ENCODE assay signal across 11 cellular contexts in genomic region chr20:17562804-17563305, GRCh38. TPM values are rescaled to one million over a fixed set of nuclear protein-coding genes. Genes with fewer than 3 reads are reported as not detected.
DNase-seq lines count a peak whose midpoint lies in the region; ATAC-seq and TF ChIP-seq lines count a peak whose summit lies in the region.
"Had no signal": no experiment of that assay in that cellular context is flagged by ENCODE, and none has a peak within 500 bp of the region (broad histone marks: within the 10 kb centered on the region; RNA-seq: fewer than 3 reads in every experiment).

No MANE protein-coding gene starts in this region.

- no peaks in the 10 kb centered on the region for H4K20me1 ChIP-seq in fibroblast of lung (ENCODE audit: control insufficient read depth, extremely low read depth, insufficient read depth, low read length)

- H3K4me2 ChIP-seq in fibroblast of lung (ENCODE audit: extremely low read depth, insufficient read depth, low read length), result no peak overlapping the region

- CTCF ChIA-PET in BJ (lab: Yijun Ruan, JAX), result no interaction called here

- no peak for TF ChIP-seq CTCF in BJ (IDR thresholded peaks at IDR 0.05; ENCODE audit: insufficient read depth, low read depth, low read length)
- TF ChIP-seq CTCF in fibroblast of lung (conservative IDR thresholded peaks at IDR 0.05 in 1 of 2, IDR thresholded peaks at IDR 0.05 in 1 of 2; ENCODE audit: low read depth in 1 of 2, low read length in 2 of 2), result no peak
- no peak for TF ChIP-seq CTCF in nephron (IDR thresholded peaks at IDR 0.05; ENCODE audit: unreplicated experiment in 3 of 3)
- no peak for TF ChIP-seq CTCF in mucosa of descending colon (IDR thresholded peaks at IDR 0.05)

- peaks cover 18% of the 10 kb centered on the region for H3K4me1 Mint-ChIP-seq in nephron

- H3K79me2 ChIP-seq in fibroblast of lung (ENCODE audit: control insufficient read depth, insufficient read depth, low read length), result no peaks in the 10 kb centered on the region

- intact Hi-C loops in mucosa of descending colon (cut with DNase I, micrococcal nuclease), result no loop called here

- ATAC-seq in HG03097 (IDR thresholded peaks at IDR 0.05; ENCODE audit: low FRiP score, unreplicated experiment) (no peak), mucosa of descending colon (no peak), HG02970 (IDR thresholded peaks at IDR 0.05; ENCODE audit: low FRiP score, unreplicated experiment) (no peak)

- H3K4me1 ChIP-seq in SJSA1 (replicated peaks), result peaks cover 79% of the 10 kb centered on the region
- peaks cover 9% of the 10 kb centered on the region for H3K4me1 ChIP-seq in fibroblast of lung (ENCODE audit: control insufficient read depth, extremely low read depth, insufficient read depth, low read length)
- H3K4me1 ChIP-seq in mucosa of descending colon (ENCODE audit: low read depth), result peaks cover 16% of the 10 kb centered on the region

- H3K9me3 Mint-ChIP-seq in nephron, result no peaks in the 10 kb centered on the region

- H3K36me3 ChIP-seq in BJ (ENCODE audit: control insufficient read depth, insufficient read depth, low read length) (no peaks in the 10 kb centered on the region), SJSA1 (no peaks in the 10 kb centered on the region), fibroblast of lung (ENCODE audit: control insufficient read depth, insufficient read depth, low read length) (no peaks in the 10 kb centered on the region), mucosa of descending colon (ENCODE audit: low read depth) (no peaks in the 10 kb centered on the region)

- in situ Hi-C loops in KBM-7 (cut with MboI; ENCODE audit: low pct_unique_long_range_greater_than_20kb, low sequenced_read_pairs), result no loop called here

- H3K4me3 Mint-ChIP-seq in nephron, result no peak overlapping the region

- H3K9ac ChIP-seq in fibroblast of lung (ENCODE audit: insufficient read depth, low read length), result no peak overlapping the region

- H2AFZ ChIP-seq in fibroblast of lung (ENCODE audit: low read length), result no peak overlapping the region

- H3K4me3 ChIP-seq in BJ (ENCODE audit: low read depth, low read length), result no peak overlapping the region
- no peak overlapping the region for H3K4me3 ChIP-seq in SJSA1
- H3K4me3 ChIP-seq in fibroblast of lung (replicated peaks in 1 of 4; ENCODE audit: control extremely low read depth in 1 of 4, insufficient read depth in 1 of 4, low read depth in 3 of 4, low read length in 4 of 4), result no peak overlapping the region
- H3K4me3 ChIP-seq in mucosa of descending colon, result no peak overlapping the region

- H3K36me3 Mint-ChIP-seq in nephron (ENCODE audit: low read depth), result no peaks in the 10 kb centered on the region

- no peaks in the 10 kb centered on the region for H3K27me3 ChIP-seq in BJ (ENCODE audit: control insufficient read depth, insufficient read depth, low read length)
- no peaks in the 10 kb centered on the region for H3K27me3 ChIP-seq in SJSA1 (replicated peaks)
- no peaks in the 10 kb centered on the region for H3K27me3 ChIP-seq in fibroblast of lung (ENCODE audit: control insufficient read depth, insufficient read depth, low read length)

- peak overlapping the region; percentile 55 to 79 (median 70) for H3K27ac Mint-ChIP-seq in nephron

- DNase-seq in BJ (ENCODE audit: low read depth) (peak; percentile 53), SJSA1 (ENCODE audit: low read depth in 1 of 2, low spot score in 2 of 2) (peak; percentile 79 to 84), fibroblast of lung (ENCODE audit: low read depth in 2 of 2) (peak; percentile 84 to 95), mucosa of descending colon (no peak), KBM-7 (no peak)
- DNase-seq: activated T-cell treated with anti-CD3 and anti-CD28 coated beads for 4 hours, H7, T-helper 1 cell had no signal

- H3K9me3 ChIP-seq in SJSA1 (replicated peaks) (no peaks in the 10 kb centered on the region), fibroblast of lung (ENCODE audit: control insufficient read depth, insufficient read depth, low read depth, low read length) (no peaks in the 10 kb centered on the region), mucosa of descending colon (no peaks in the 10 kb centered on the region)

- H3K27ac ChIP-seq in SJSA1 (peak overlapping the region; percentile 80), fibroblast of lung (ENCODE audit: insufficient read depth, low read length) (peak overlapping the region; percentile 36)

- H3K27me3 Mint-ChIP-seq in nephron (ENCODE audit: low read depth), result no peaks in the 10 kb centered on the region

- POLR2A ChIA-PET in BJ (lab: Charles Lee), result interaction anchor here (0.7 kb wide), 1 partner anchor 9 kb away, joined by 4 read pairs; no protein-coding TSS in a partner anchor

RNA-seq across cellular contexts. Expression of gene DSTN, which starts 7.0 kb away (rescaled TPM):
- polyA plus RNA-seq in BJ (2011; rRNA removed) (295 and 536 TPM in 2 replicates), fibroblast of lung (276 and 737 TPM in 2 replicates)
- 23.5 and 47.9 TPM in 2 replicates for polyA minus RNA-seq in BJ (2011; rRNA and poly(A)+ RNA removed)
- total RNA-seq in SJSA1 (2014; rRNA removed; shearing (Covaris generic)), result 480 and 557 TPM in 2 replicates
- total RNA-seq in fibroblast of lung (249 and 289 TPM in 2 replicates), mucosa of descending colon (100 to 1,000 TPM; 261 to 946 (median 284) TPM)
- 439 and 919 TPM in 2 replicates for polyA plus RNA-seq in fibroblast of lung (2012)
- 5.4 and 10.3 TPM in 2 replicates for polyA minus RNA-seq in fibroblast of lung (ENCODE audit: low replicate concordance)

RNA-seq across cellular contexts. Expression of gene BFSP1, which starts 31.7 kb away (rescaled TPM):
- polyA plus RNA-seq in BJ (2011; rRNA removed) (2.3 and 2.4 TPM in 2 replicates), fibroblast of lung (1.5 TPM in 2 replicates)
- 0.76 and 0.87 TPM in 2 replicates for polyA minus RNA-seq in BJ (2011; rRNA and poly(A)+ RNA removed)
- total RNA-seq in SJSA1 (2014; rRNA removed; shearing (Covaris generic)), result 8.0 and 9.4 TPM in 2 replicates
- total RNA-seq in fibroblast of lung (1.8 and 2.3 TPM in 2 replicates), mucosa of descending colon (1 to 10 TPM in 1 of 3 donors, under 1 TPM in 2; 0.17 to 1.1 (median 0.70) TPM)
- polyA plus RNA-seq in fibroblast of lung (2012), result 1.3 and 1.9 TPM in 2 replicates
- polyA minus RNA-seq in fibroblast of lung (ENCODE audit: low replicate concordance), result not detected in 2 replicates

Comparison
In these comparisons a context has a peak if more than half of its experiments do, and no peak if none do; other contexts are left out.
1. DNase-seq: peak in BJ (single experiment), SJSA1 (2 of 2) and fibroblast of lung (2 of 2); none in mucosa of descending colon (0 of 3) and KBM-7 (single experiment).